Comparison of ENCODE assay signal across 13 cellular contexts in the genomic region with DNA sequence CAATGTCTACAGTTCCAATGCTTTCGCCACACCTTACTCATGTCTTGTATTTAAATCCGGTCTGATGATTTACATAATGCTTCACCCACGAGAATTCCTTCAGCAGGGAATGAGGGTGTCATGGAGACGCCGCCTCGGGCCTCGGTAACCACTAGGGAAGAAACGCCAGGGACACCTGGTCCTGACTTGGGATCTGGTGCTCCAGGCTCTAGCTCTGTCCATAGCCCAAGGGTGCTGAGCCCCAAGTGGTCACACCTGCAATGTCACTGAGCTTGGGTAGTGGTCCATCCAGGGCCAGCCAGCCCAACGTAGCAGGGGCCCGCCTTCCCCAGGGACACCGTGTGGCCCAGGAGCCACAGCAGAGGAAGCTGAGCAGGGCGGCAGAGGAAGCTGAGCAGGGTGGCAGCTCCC. TPM values are rescaled to one million over a fixed set of nuclear protein-coding genes. Genes with fewer than 3 reads are reported as not detected.
DNase-seq lines count a peak whose midpoint lies in the region; ATAC-seq, FAIRE-seq and TF ChIP-seq lines count a peak whose summit lies in the region.
"Had no signal": no experiment of that assay in that cellular context is flagged by ENCODE, and none has a peak within 500 bp of the region (broad histone marks: within the 10 kb centered on the region; RNA-seq: fewer than 3 reads in every experiment).

No MANE protein-coding gene starts in this region.

- H3K9me3 ChIP-seq in ovary, result no peaks in the 10 kb centered on the region
- H3K9me3 ChIP-seq: gastroesophageal sphincter had no signal

- intact Hi-C loops in ovary (cut with DNase I), result no loop called here

- peaks cover 20 to 49% (median 42%) of the 10 kb centered on the region in 3 donors for H3K4me1 Mint-ChIP-seq in naive B cell

- no peak for FAIRE-seq in RCC 7860 (lab: Jason Lieb, UNC)
- FAIRE-seq: GM12892 had no signal

- no peak for TF ChIP-seq POLR2A in ovary (IDR thresholded peaks at IDR 0.05)

- TF ChIP-seq EP300 in ovary (IDR thresholded peaks at IDR 0.05), result no peak

- H3K27ac Mint-ChIP-seq in activated naive CD4-positive, alpha-beta T cell treated with anti-CD3 and anti-CD28 coated beads, Interleukin-2, amount 50 U/mL, for 72 hours, result peak overlapping the region in 1 of 2 donors; percentile 77
- peak overlapping the region; percentile 63 to 98 (median 92) for H3K27ac Mint-ChIP-seq in naive B cell
- H3K27ac Mint-ChIP-seq: progenitor cell of endocrine pancreas had no signal

- H3K4me1 ChIP-seq in ovary (ENCODE audit: insufficient read depth), result peaks cover 4% of the 10 kb centered on the region

- H3K9me3 Mint-ChIP-seq in activated naive CD4-positive, alpha-beta T cell treated with anti-CD3 and anti-CD28 coated beads, Interleukin-2, amount 50 U/mL, for 72 hours, result no peaks in the 10 kb centered on the region
- no peaks in the 10 kb centered on the region for H3K9me3 Mint-ChIP-seq in naive B cell

- ATAC-seq in activated naive CD4-positive, alpha-beta T cell treated with anti-CD3 and anti-CD28 coated beads, Interleukin-2, amount 50 U/mL, for 72 hours, result peak; percentile 4 to 14
- peak; percentile 11 to 17 for ATAC-seq in naive B cell (ENCODE audit: low read depth in 2 of 2)

- peak overlapping the region; percentile 84 for H3K27ac ChIP-seq in HL-60 (replicated peaks)
- no peak overlapping the region for H3K27ac ChIP-seq in ovary
- H3K27ac ChIP-seq: gastroesophageal sphincter, SK-N-MC had no signal

- no peaks in the 10 kb centered on the region for H3K36me3 ChIP-seq in ovary
- H3K36me3 ChIP-seq: gastroesophageal sphincter had no signal

- in situ Hi-C loops in GM13976 (cut with MboI; ENCODE audit: low sequenced_read_pairs, unreplicated experiment), result no loop called here

- H3K4me3 ChIP-seq in GM12865 (ENCODE audit: low read depth, low read length) (peak overlapping the region; percentile 25; the same call in 1 of the 2 replicates), HL-60 (replicated peaks; ENCODE audit: insufficient read depth, low read length) (peak overlapping the region; percentile 21), ovary (no peak overlapping the region)
- H3K4me3 ChIP-seq: gastroesophageal sphincter, SK-N-MC had no signal

- no peaks in the 10 kb centered on the region for H3K27me3 Mint-ChIP-seq in naive B cell

- H3K27me3 ChIP-seq in HL-60 (ENCODE audit: insufficient read depth, poor library complexity, severe bottlenecking) (no peaks in the 10 kb centered on the region), ovary (no peaks in the 10 kb centered on the region)
- H3K27me3 ChIP-seq: gastroesophageal sphincter had no signal

- no peaks in the 10 kb centered on the region for H3K36me3 Mint-ChIP-seq in activated naive CD4-positive, alpha-beta T cell treated with anti-CD3 and anti-CD28 coated beads, Interleukin-2, amount 50 U/mL, for 72 hours
- no peaks in the 10 kb centered on the region for H3K36me3 Mint-ChIP-seq in naive B cell

- DNase-seq in GM12865 (ENCODE audit: low read depth) (no peak), HL-60 (ENCODE audit: low read depth in 1 of 2, low spot score in 1 of 2) (peak; percentile 48 to 51), naive B cell (peak; percentile 26), HK-2 (ENCODE audit: unreplicated experiment) (no peak), RCC 7860 (ENCODE audit: low spot score) (no peak), GM13976 (ENCODE audit: low spot score) (no peak), ovary (no peak)
- no peak for DNase-seq in activated naive CD4-positive, alpha-beta T cell treated with anti-CD3 and anti-CD28 coated beads, Interleukin-2, amount 50 U/mL, for 72 hours (ENCODE audit: low spot score in 2 of 2)
- DNase-seq: cerebellar nuclear complex had no signal

- WGBS in ovary, 3 donors, result 84 to 90% (median 89%) methylated on average over 12 of the region's 12 CpGs

- TF ChIP-seq CTCF in GM12865 (IDR thresholded peaks at IDR 0.05; ENCODE audit: insufficient read depth, low read depth, low read length, missing control alignments) (no peak), HL-60 (IDR thresholded peaks at IDR 0.05; ENCODE audit: insufficient read depth, low read length) (no peak), GM13976 (IDR thresholded peaks at IDR 0.05; ENCODE audit: borderline replicate concordance, control extremely low read depth, extremely low read depth, insufficient read depth, missing control alignments) (no peak), ovary (IDR thresholded peaks at IDR 0.05) (no peak)

- peak overlapping the region; percentile 68 to 92 (median 86) for H3K4me3 Mint-ChIP-seq in naive B cell

RNA-seq across cellular contexts. Expression of gene PRKAG2, which starts 37.4 kb away (rescaled TPM):
- total RNA-seq in activated naive CD4-positive, alpha-beta T cell treated with anti-CD3 and anti-CD28 coated beads, Interleukin-2, amount 50 U/mL, for 72 hours, result 10 to 100 TPM; 22.1 to 35.7 TPM
- polyA plus RNA-seq in naive B cell (ENCODE audit: low read depth in 6 of 6) (10 to 100 TPM; 16.2 to 25.4 (median 20.0) TPM), ovary (10 to 100 TPM; 14.6 to 32.1 TPM)
- total RNA-seq in ovary, result 10 to 100 TPM in 6 of 7 donors, 1 to 10 TPM in 1; 9.3 to 37.7 (median 22.6) TPM

Comparison
In these comparisons a context has a peak if more than half of its experiments do, and no peak if none do; other contexts are left out.
1. DNase-seq: peak in HL-60 (2 of 2) and naive B cell (single experiment); none in GM12865 (single experiment), activated naive CD4-positive, alpha-beta T cell treated with anti-CD3 and anti-CD28 coated beads, Interleukin-2, amount 50 U/mL, for 72 hours (0 of 2), HK-2 (single experiment), RCC 7860 (single experiment), GM13976 (single experiment) and ovary (0 of 5).